ENCODE assay signal across 8 cellular contexts in genomic region chr21:26732442-26733221, GRCh38.
DNase-seq lines count a peak whose midpoint lies in the region; ATAC-seq, FAIRE-seq and TF ChIP-seq lines count a peak whose summit lies in the region.

No MANE protein-coding gene starts in this region.

- no peak overlapping the region for H3K27ac Mint-ChIP-seq in activated T-cell treated with anti-CD3 and anti-CD28 coated beads, Interleukin-2, amount 50 U/mL, for 72 hours
- no peak overlapping the region for H3K27ac Mint-ChIP-seq in T-helper 2 cell treated with Interferon-gamma antibody and Interleukin-4, amounts not matched to agents 5 μg/mL and 100 μg/mL, for 36 hours

- H3K27me3 ChIP-seq in HL-60 (ENCODE audit: insufficient read depth, poor library complexity, severe bottlenecking), result no peaks in the 10 kb centered on the region

- no peak overlapping the region for H3K27ac ChIP-seq in HL-60 (replicated peaks)

- FAIRE-seq in D721Med (lab: Jason Lieb, UNC), result no peak

- no peaks in the 10 kb centered on the region for H3K27me3 Mint-ChIP-seq in activated T-cell treated with anti-CD3 and anti-CD28 coated beads, Interleukin-2, amount 50 U/mL, for 72 hours (ENCODE audit: low read depth)
- H3K27me3 Mint-ChIP-seq in T-helper 2 cell treated with Interferon-gamma antibody and Interleukin-4, amounts not matched to agents 5 μg/mL and 100 μg/mL, for 36 hours (ENCODE audit: low read depth), result peaks cover 8% of the 10 kb centered on the region

- TF ChIP-seq CTCF in D721Med (IDR thresholded peaks at IDR 0.05; ENCODE audit: insufficient read depth, missing control alignments), result peak; percentile 53
- TF ChIP-seq CTCF in HL-60 (IDR thresholded peaks at IDR 0.05; ENCODE audit: insufficient read depth, low read length), result peak; percentile 15
- peak; percentile 76 for TF ChIP-seq CTCF in retinal pigment epithelial cell (conservative IDR thresholded peaks at IDR 0.05; ENCODE audit: low read depth, low read length)

- H3K4me3 Mint-ChIP-seq in activated T-cell treated with anti-CD3 and anti-CD28 coated beads, Interleukin-2, amount 50 U/mL, for 72 hours, result no peak overlapping the region
- H3K4me3 Mint-ChIP-seq in T-helper 2 cell treated with Interferon-gamma antibody and Interleukin-4, amounts not matched to agents 5 μg/mL and 100 μg/mL, for 36 hours, result no peak overlapping the region

- no peaks in the 10 kb centered on the region for H3K9me3 Mint-ChIP-seq in activated T-cell treated with anti-CD3 and anti-CD28 coated beads, Interleukin-2, amount 50 U/mL, for 72 hours
- no peaks in the 10 kb centered on the region for H3K9me3 Mint-ChIP-seq in T-helper 2 cell treated with Interferon-gamma antibody and Interleukin-4, amounts not matched to agents 5 μg/mL and 100 μg/mL, for 36 hours

- H3K4me3 ChIP-seq in HL-60 (replicated peaks; ENCODE audit: insufficient read depth, low read length) (no peak overlapping the region), retinal pigment epithelial cell (ENCODE audit: low read length) (no peak overlapping the region)

- H3K4me1 Mint-ChIP-seq in activated T-cell treated with anti-CD3 and anti-CD28 coated beads, Interleukin-2, amount 50 U/mL, for 72 hours (ENCODE audit: low read depth), result no peaks in the 10 kb centered on the region
- H3K4me1 Mint-ChIP-seq in T-helper 2 cell treated with Interferon-gamma antibody and Interleukin-4, amounts not matched to agents 5 μg/mL and 100 μg/mL, for 36 hours (ENCODE audit: low read depth), result no peaks in the 10 kb centered on the region

- H3K36me3 Mint-ChIP-seq in activated T-cell treated with anti-CD3 and anti-CD28 coated beads, Interleukin-2, amount 50 U/mL, for 72 hours (ENCODE audit: insufficient read depth in 2 of 2), result no peaks in the 10 kb centered on the region
- H3K36me3 Mint-ChIP-seq in T-helper 2 cell treated with Interferon-gamma antibody and Interleukin-4, amounts not matched to agents 5 μg/mL and 100 μg/mL, for 36 hours (ENCODE audit: low read depth), result no peaks in the 10 kb centered on the region

- intact Hi-C loops in left ventricle myocardium superior (cut with micrococcal nuclease), result no loop called here

- DNase-seq in D721Med (ENCODE audit: insufficient read length, low spot score), result no peak
- DNase-seq in HL-60 (ENCODE audit: low read depth in 1 of 2, low spot score in 1 of 2), result no peak
- peak; percentile 12 to 18 for DNase-seq in activated T-cell treated with anti-CD3 and anti-CD28 coated beads, Interleukin-2, amount 50 U/mL, for 72 hours
- DNase-seq in left ventricle myocardium superior, result peak; percentile 48
- no peak for DNase-seq in retinal pigment epithelial cell (ENCODE audit: low read depth)
- no peak for DNase-seq in cerebellum (ENCODE audit: low spot score)
- DNase-seq in NCI-H2029 (lab: John Stamatoyannopoulos, UW), result no peak
- no peak for DNase-seq in T-helper 2 cell treated with Interferon-gamma antibody and Interleukin-4, amounts not matched to agents 5 μg/mL and 100 μg/mL, for 36 hours (ENCODE audit: low spot score)

- no peak for ATAC-seq in activated T-cell treated with anti-CD3 and anti-CD28 coated beads, Interleukin-2, amount 50 U/mL, for 72 hours (replicated peaks in 1 of 2)
- ATAC-seq in left ventricle myocardium superior, result peak; percentile 65

Comparison
In these comparisons a context has a peak if more than half of its experiments do, and no peak if none do; other contexts are left out.
1. DNase-seq: peak in activated T-cell treated with anti-CD3 and anti-CD28 coated beads, Interleukin-2, amount 50 U/mL, for 72 hours (2 of 2) and left ventricle myocardium superior (single experiment); none in D721Med (single experiment), HL-60 (0 of 2), retinal pigment epithelial cell (single experiment), cerebellum (single experiment), NCI-H2029 (single experiment) and T-helper 2 cell treated with Interferon-gamma antibody and Interleukin-4, amounts not matched to agents 5 μg/mL and 100 μg/mL, for 36 hours (single experiment).
2. CTCF ChIP-seq: peak in every context shown above with its lines; median percentile 76 in retinal pigment epithelial cell; 53 in D721Med; 15 in HL-60.